Comparison of ENCODE assay signal across 11 cellular contexts in genomic region chr19:11198769-11199469, GRCh38. TPM values are rescaled to one million over a fixed set of nuclear protein-coding genes. Genes with fewer than 3 reads are reported as not detected.
DNase-seq lines count a peak whose midpoint lies in the region; ATAC-seq, FAIRE-seq and TF ChIP-seq lines count a peak whose summit lies in the region.
"Had no signal": no experiment of that assay in that cellular context is flagged by ENCODE, and none has a peak within 500 bp of the region (broad histone marks: within the 10 kb centered on the region; RNA-seq: fewer than 3 reads in every experiment).

No MANE protein-coding gene starts in this region.

- H3K4me1 ChIP-seq in HUES48 (ENCODE audit: control insufficient read depth, insufficient read depth, low read length) = peaks cover 7% of the 10 kb centered on the region
- H3K4me1 ChIP-seq in astrocyte (ENCODE audit: insufficient read depth, low read length) = peaks cover 29% of the 10 kb centered on the region
- peaks cover 0 to 29% (median 9%) of the 10 kb centered on the region in 4 donors for H3K4me1 ChIP-seq in right lobe of liver
- peaks cover 59% of the 10 kb centered on the region for H3K4me1 ChIP-seq in suprapubic skin

- intact Hi-C loops in right lobe of liver (cut with DNase I) = no loop called here

- TF ChIP-seq EP300 in suprapubic skin (IDR thresholded peaks at IDR 0.05) = no peak

- H3K36me3 ChIP-seq in HUES48 (ENCODE audit: control insufficient read depth, insufficient read depth, low read length) (peaks cover 33% of the 10 kb centered on the region), astrocyte (ENCODE audit: insufficient read depth, low read length) (no peaks in the 10 kb centered on the region), right lobe of liver (peaks cover 0 to under 1% (median 0%) of the 10 kb centered on the region in 4 donors), suprapubic skin (peaks cover 25% of the 10 kb centered on the region)
- H3K36me3 ChIP-seq: HAP-1 had no signal

- no peaks in the 10 kb centered on the region for H3K9me3 Mint-ChIP-seq in astrocyte (ENCODE audit: unreplicated experiment)
- H3K9me3 Mint-ChIP-seq: stimulated activated effector memory CD8-positive, alpha-beta T cell treated with anti-CD3 and anti-CD28 coated beads, Interleukin-12 subunit alpha, Interleukin-12 subunit beta, amount 100 ng/mL, for 72 hours had no signal

- no peaks in the 10 kb centered on the region for H3K27me3 Mint-ChIP-seq in astrocyte (ENCODE audit: low read depth, unreplicated experiment)

- H3K79me2 ChIP-seq in astrocyte (ENCODE audit: insufficient read depth, low read length) = peaks cover 26% of the 10 kb centered on the region

- DNase-seq in astrocyte (ENCODE audit: low read depth) (no peak), right lobe of liver (no peak), suprapubic skin (ENCODE audit: low spot score in 2 of 2) (no peak)
- DNase-seq: PC-3, T-helper 9 cell had no signal

- no peaks in the 10 kb centered on the region for H3K27me3 ChIP-seq in HUES48 (ENCODE audit: control insufficient read depth, insufficient read depth, low read length)
- H3K27me3 ChIP-seq in astrocyte (ENCODE audit: insufficient read depth, low read length) = no peaks in the 10 kb centered on the region
- no peaks in the 10 kb centered on the region for H3K27me3 ChIP-seq in right lobe of liver
- H3K27me3 ChIP-seq in suprapubic skin = no peaks in the 10 kb centered on the region

- no peak overlapping the region for H2AFZ ChIP-seq in astrocyte (ENCODE audit: low read depth, low read length)

- TF ChIP-seq POLR2A in right lobe of liver (IDR thresholded peaks at IDR 0.05) = no peak
- TF ChIP-seq POLR2A in suprapubic skin (IDR thresholded peaks at IDR 0.05) = no peak

- H3K9ac ChIP-seq in HUES48 (ENCODE audit: low read depth, low read length) = no peak overlapping the region
- H3K9ac ChIP-seq in astrocyte (ENCODE audit: low read length) = no peak overlapping the region

- H3K36me3 Mint-ChIP-seq in astrocyte (ENCODE audit: low read depth, unreplicated experiment) = peaks cover 11% of the 10 kb centered on the region
- H3K36me3 Mint-ChIP-seq: stimulated activated effector memory CD8-positive, alpha-beta T cell treated with anti-CD3 and anti-CD28 coated beads, Interleukin-12 subunit alpha, Interleukin-12 subunit beta, amount 100 ng/mL, for 72 hours had no signal

- H3K9me3 ChIP-seq in HUES48 (ENCODE audit: control insufficient read depth, insufficient read depth, low read length) = no peaks in the 10 kb centered on the region
- no peaks in the 10 kb centered on the region for H3K9me3 ChIP-seq in astrocyte (ENCODE audit: insufficient read depth, low read depth, low read length)
- no peaks in the 10 kb centered on the region for H3K9me3 ChIP-seq in right lobe of liver
- H3K9me3 ChIP-seq in suprapubic skin = no peaks in the 10 kb centered on the region
- H3K9me3 ChIP-seq: HAP-1 had no signal

- WGBS in right lobe of liver (ENCODE audit: insufficient coverage, low coverage, low lambda C conversion rate, missing lambda C conversion rate) = 42% methylated on average over 8 of the region's 9 CpGs
- 67% methylated on average over 9 of the region's 9 CpGs for WGBS in suprapubic skin

- H3K27ac ChIP-seq in HUES48 (ENCODE audit: low read depth, low read length) (peak overlapping the region; percentile 20), astrocyte (ENCODE audit: low read depth, low read length) (no peak overlapping the region), right lobe of liver (peak overlapping the region in 2 of 3 donors; percentile 72 to 85), suprapubic skin (peak overlapping the region; percentile 45)

- H3K4me3 Mint-ChIP-seq in astrocyte (ENCODE audit: unreplicated experiment) = peak overlapping the region; percentile 69

- H3K4me1 Mint-ChIP-seq in astrocyte (ENCODE audit: low read depth, unreplicated experiment) = peaks cover 5% of the 10 kb centered on the region

- TF ChIP-seq CTCF in astrocyte (IDR thresholded peaks at IDR 0.05; ENCODE audit: insufficient read depth, low read depth, low read length) = no peak
- no peak for TF ChIP-seq CTCF in right lobe of liver (IDR thresholded peaks at IDR 0.05)
- no peak for TF ChIP-seq CTCF in suprapubic skin (IDR thresholded peaks at IDR 0.05)

- H3K4me3 ChIP-seq in HUES48 (ENCODE audit: low read depth, low read length) = no peak overlapping the region
- H3K4me3 ChIP-seq in astrocyte (ENCODE audit: insufficient read depth, low read depth, low read length) = no peak overlapping the region
- H3K4me3 ChIP-seq in right lobe of liver = no peak overlapping the region
- no peak overlapping the region for H3K4me3 ChIP-seq in suprapubic skin

- H4K20me1 ChIP-seq in astrocyte (ENCODE audit: insufficient read depth, low read length) = peaks cover 9% of the 10 kb centered on the region

- H3K4me2 ChIP-seq in astrocyte (ENCODE audit: low read length) = no peak overlapping the region

- peak in 1 of 4 donors; percentile 3 for ATAC-seq in right lobe of liver
- no peak for ATAC-seq in HG02759 (IDR thresholded peaks at IDR 0.05; ENCODE audit: unreplicated experiment)
- ATAC-seq in HG03571 (IDR thresholded peaks at IDR 0.05; ENCODE audit: unreplicated experiment) = no peak
- ATAC-seq in GM21737 (IDR thresholded peaks at IDR 0.05; ENCODE audit: unreplicated experiment) = no peak
- ATAC-seq: PC-3; stimulated activated effector memory CD8-positive, alpha-beta T cell treated with anti-CD3 and anti-CD28 coated beads, Interleukin-12 subunit alpha, Interleukin-12 subunit beta, amount 100 ng/mL, for 72 hours had no signal

- no peak overlapping the region for H3K27ac Mint-ChIP-seq in astrocyte (ENCODE audit: unreplicated experiment)
- H3K27ac Mint-ChIP-seq: stimulated activated effector memory CD8-positive, alpha-beta T cell treated with anti-CD3 and anti-CD28 coated beads, Interleukin-12 subunit alpha, Interleukin-12 subunit beta, amount 100 ng/mL, for 72 hours had no signal

- FAIRE-seq in astrocyte (lab: Jason Lieb, UNC) = no peak

RNA-seq across cellular contexts. Expression of gene KANK2, which starts 1.6 kb away (rescaled TPM):
- total RNA-seq in astrocyte = 50.3 and 55.2 TPM in 2 replicates
- 10 to 100 TPM; 36.3 to 65.4 (median 50.4) TPM for total RNA-seq in right lobe of liver
- total RNA-seq in suprapubic skin = 10 to 100 TPM; 42.5 to 75.5 (median 65.1) TPM

RNA-seq across cellular contexts. Expression of gene ANGPTL8, which starts 40.5 kb away (rescaled TPM):
- total RNA-seq in astrocyte (not detected in 2 replicates), right lobe of liver (100 to 1,000 TPM in 4 of 6 experiments, 10 to 100 TPM in 2; 56.7 to 287 (median 140) TPM), suprapubic skin (not detected)
- total RNA-seq: PC-3 had no signal

RNA-seq across cellular contexts. Expression of gene SPC24, which starts 43.3 kb away (rescaled TPM):
- total RNA-seq in astrocyte (2.0 and 3.2 TPM in 2 replicates), right lobe of liver (1 to 10 TPM in 5 of 6 experiments, under 1 TPM in 1; 0.90 to 3.8 (median 2.2) TPM), suprapubic skin (1 to 10 TPM; 1.8 to 4.0 (median 3.7) TPM)

Comparison
In these comparisons a context has a peak if more than half of its experiments do, and no peak if none do; other contexts are left out.
1. RNA of gene ANGPTL8, which starts 40.5 kb away (total RNA-seq): 56.7 to 287 TPM in right lobe of liver; not detected in suprapubic skin and not detected in astrocyte; every median in the first group is over 10 times any median in the second.